In genomic region chr11:1653541-1654387, GRCh38 we compare ENCODE assay signal across 21 cellular contexts. TPM values are rescaled to one million over a fixed set of nuclear protein-coding genes. Genes with fewer than 3 reads are reported as not detected.
DNase-seq lines count a peak whose midpoint lies in the region; ATAC-seq and TF ChIP-seq lines count a peak whose summit lies in the region.
"Had no signal": no experiment of that assay in that cellular context is flagged by ENCODE, and none has a peak within 500 bp of the region (broad histone marks: within the 10 kb centered on the region; RNA-seq: fewer than 3 reads in every experiment).

No MANE protein-coding gene starts in this region.

- ATAC-seq in left lobe of liver = peak; percentile 13

- H3K27ac ChIP-seq in tibial artery (no peak overlapping the region), Peyer's patch (no peak overlapping the region)
- H3K27ac ChIP-seq: VCaP had no signal

- no peaks in the 10 kb centered on the region for H3K36me3 ChIP-seq in tibial artery
- no peaks in the 10 kb centered on the region for H3K36me3 ChIP-seq in Peyer's patch
- H3K36me3 ChIP-seq: HAP-1 had no signal

- intact Hi-C loops in tibial artery (cut with DNase I; ENCODE audit: low total_unique reads) = loop anchor here (5.0 to 10.0 kb wide), 2 partner anchors 39 to 501 kb away; no protein-coding TSS in a partner anchor

- H3K9me3 ChIP-seq in tibial artery (no peaks in the 10 kb centered on the region), Peyer's patch (no peaks in the 10 kb centered on the region)
- H3K9me3 ChIP-seq: HAP-1 had no signal

- H3K27me3 ChIP-seq in tibial artery = peaks cover 0 to 34% of the 10 kb centered on the region in 2 donors
- H3K27me3 ChIP-seq in Peyer's patch = no peaks in the 10 kb centered on the region

- H3K4me3 ChIP-seq in tibial artery = no peak overlapping the region
- no peak overlapping the region for H3K4me3 ChIP-seq in Peyer's patch
- H3K4me3 ChIP-seq: HAP-1 had no signal

- TF ChIP-seq CTCF in tibial artery (IDR thresholded peaks at IDR 0.05) = no peak
- no peak for TF ChIP-seq CTCF in Peyer's patch (IDR thresholded peaks at IDR 0.05)

- H3K4me1 ChIP-seq in tibial artery (peaks cover 0 to 8% (median 4%) of the 10 kb centered on the region in 4 donors), Peyer's patch (peaks cover 0 to 11% (median 2%) of the 10 kb centered on the region in 4 donors)
- H3K4me1 ChIP-seq: HAP-1 had no signal

- DNase-seq in HuH-7.5 (ENCODE audit: low spot score) (peak; percentile 43), left lobe of liver (ENCODE audit: low spot score) (no peak), tibial artery (peak; percentile 6 to 50), Peyer's patch (no peak), COLO668 (lab: John Stamatoyannopoulos, UW; ENCODE audit: unreplicated experiment) (no peak)
- no peak for DNase-seq in activated CD4-positive, alpha-beta T cell treated with anti-CD3 and anti-CD28 coated beads, Interleukin-2, amount 50 U/mL, for 4 hours
- DNase-seq: activated CD4-positive, alpha-beta T cell treated with anti-CD3 and anti-CD28 coated beads, Interleukin-2, amount 50 U/mL, for 48 hours; AML-193; Calu3; cerebellar nuclear complex; effector memory CD8-positive, alpha-beta T cell; glutamatergic neuron; naive thymus-derived CD4-positive, alpha-beta T cell; NCI-H2029; Right ventricle myocardium superior; stimulated activated CD4-positive, alpha-beta T cell treated with anti-CD3 and anti-CD28 coated beads, Interleukin-12 subunit alpha, Interleukin-12 subunit beta, amount 100 ng/mL, for 4 hours had no signal

- TF ChIP-seq POLR2A in Peyer's patch (IDR thresholded peaks at IDR 0.05) = no peak

RNA-seq across cellular contexts. Expression of gene KRTAP5-5, which starts 24.2 kb away (rescaled TPM):
- total RNA-seq in left lobe of liver (not detected), Peyer's patch (not detected)
- total RNA-seq: astrocyte; Calu3; naive thymus-derived CD4-positive, alpha-beta T cell; NCI-H460; pulmonary artery endothelial cell; Right ventricle myocardium superior had no signal

RNA-seq across cellular contexts. Expression of gene KRTAP5-4, which starts 31.8 kb away (rescaled TPM):
- total RNA-seq in left lobe of liver (not detected), Peyer's patch (not detected)
- total RNA-seq: astrocyte; Calu3; naive thymus-derived CD4-positive, alpha-beta T cell; NCI-H460; pulmonary artery endothelial cell; Right ventricle myocardium superior had no signal

RNA-seq across cellular contexts. Expression of gene KRTAP5-6, which starts 43.2 kb away (rescaled TPM):
- total RNA-seq in left lobe of liver = 1.4 TPM
- total RNA-seq in Peyer's patch = not detected
- total RNA-seq: astrocyte; Calu3; naive thymus-derived CD4-positive, alpha-beta T cell; NCI-H460; pulmonary artery endothelial cell; Right ventricle myocardium superior had no signal

RNA-seq across cellular contexts. Expression of gene KRTAP5-3, which starts 45.5 kb away (rescaled TPM):
- not detected for total RNA-seq in left lobe of liver
- not detected for total RNA-seq in Peyer's patch
- total RNA-seq: astrocyte; Calu3; naive thymus-derived CD4-positive, alpha-beta T cell; NCI-H460; pulmonary artery endothelial cell; Right ventricle myocardium superior had no signal

RNA-seq across cellular contexts. Expression of gene KRTAP5-2, which starts 55.7 kb away (rescaled TPM):
- total RNA-seq in left lobe of liver (not detected), Peyer's patch (not detected)
- total RNA-seq: astrocyte; Calu3; naive thymus-derived CD4-positive, alpha-beta T cell; NCI-H460; pulmonary artery endothelial cell; Right ventricle myocardium superior had no signal

Comparison
In these comparisons a context has a peak if more than half of its experiments do, and no peak if none do; other contexts are left out.
1. DNase-seq: peak in HuH-7.5 (single experiment) and tibial artery (2 of 2); none in left lobe of liver (single experiment), Peyer's patch (0 of 3), COLO668 (single experiment) and activated CD4-positive, alpha-beta T cell treated with anti-CD3 and anti-CD28 coated beads, Interleukin-2, amount 50 U/mL, for 4 hours (0 of 2).